In the genomic region with DNA sequence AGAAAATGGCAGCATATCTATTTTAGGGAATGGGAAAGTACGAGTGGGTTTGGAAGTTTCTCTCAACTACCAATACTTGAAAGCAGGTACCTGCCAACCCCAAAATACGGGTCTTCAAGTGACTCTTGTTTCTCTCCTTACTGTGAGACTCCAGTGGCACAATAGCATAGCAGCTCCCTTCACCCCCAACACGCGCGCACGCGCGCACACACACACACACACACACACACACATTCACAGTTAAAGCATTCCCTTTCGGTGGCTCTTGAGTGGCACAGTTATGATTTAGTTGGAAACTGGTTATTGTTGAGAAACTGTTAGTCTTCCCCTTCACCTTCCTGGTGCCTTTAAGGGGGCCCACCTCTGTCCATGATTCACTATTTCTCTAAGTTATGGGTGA, we compare ENCODE assay signal across 4 cellular contexts. TPM values are rescaled to one million over a fixed set of nuclear protein-coding genes. Genes with fewer than 3 reads are reported as not detected.
"Had no signal": no experiment of that assay in that cellular context is flagged by ENCODE, and none has a peak within 500 bp of the region (broad histone marks: within the 10 kb centered on the region; RNA-seq: fewer than 3 reads in every experiment).

No MANE protein-coding gene starts in this region.

- ATAC-seq: GM12878 had no signal

- H3K4me3 ChIP-seq: GM12878 had no signal

- DNase-seq: GDM1, GF-D8 had no signal

RNA-seq across cellular contexts. Expression of a gene that starts 30.0 kb away (rescaled TPM):
- total RNA-seq: G401, GM12878 had no signal

RNA-seq across cellular contexts. Expression of a gene that starts 45.0 kb away (rescaled TPM):
- total RNA-seq: G401, GM12878 had no signal
- polyA plus RNA-seq: GM12878 had no signal
